Comparison of ENCODE assay signal across 30 cellular contexts in the genomic region with DNA sequence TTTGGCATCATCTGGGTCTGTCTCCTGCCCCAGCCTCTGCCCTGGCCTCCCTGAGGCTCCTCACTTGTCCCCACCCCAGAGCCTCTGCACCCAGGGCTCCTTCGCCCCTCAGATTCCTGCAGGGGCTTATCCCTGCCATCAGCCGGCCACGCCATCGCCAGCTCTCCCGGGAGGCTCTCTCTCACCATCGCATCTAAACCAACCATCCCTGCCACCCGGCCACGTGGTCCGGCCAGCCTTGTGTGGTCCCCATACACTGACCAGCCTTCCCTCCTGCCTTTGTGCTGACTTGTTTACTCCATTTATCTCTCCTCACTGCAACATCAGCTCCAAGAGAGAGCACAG.
"Had no signal": no experiment of that assay in that cellular context is flagged by ENCODE, and none has a peak within 500 bp of the region (broad histone marks: within the 10 kb centered on the region; RNA-seq: fewer than 3 reads in every experiment).

No MANE protein-coding gene starts in this region.

- H3K4me3 ChIP-seq: adrenal gland, body of pancreas, colonic mucosa, gastroesophageal sphincter had no signal

- H3K27me3 ChIP-seq: body of pancreas, colonic mucosa had no signal

- H3K9me3 Mint-ChIP-seq: activated B cell treated with CpG ODN at 0.5 μM for 24 hours; activated CD8-positive, alpha-beta T cell treated with anti-CD3 and anti-CD28 coated beads for 36 hours; activated naive CD4-positive, alpha-beta T cell treated with anti-CD3 and anti-CD28 coated beads for 36 hours; activated naive CD4-positive, alpha-beta T cell treated with anti-CD3 and anti-CD28 coated beads, Interleukin-2, amount 50 U/mL, for 24 hours; activated naive CD8-positive, alpha-beta T cell treated with anti-CD3 and anti-CD28 coated beads for 36 hours; activated naive CD8-positive, alpha-beta T cell treated with anti-CD3 and anti-CD28 coated beads, Interleukin-2, amount 50 U/mL, for 24 hours; activated T-cell treated with anti-CD3 and anti-CD28 coated beads, Interleukin-2, amount 50 U/mL, for 4 hours; activated T-helper 1 cell treated with anti-CD3 and anti-CD28 coated beads, Interleukin-12 subunit alpha, Interleukin-12 subunit beta, Interleukin-2, Interleukin-4 antibody, amounts not matched to agents 30 ng/mL and 10 ng/mL and 1 ng/mL, durations not matched to agents 14 hours and 24 hours and 36 hours; activated T-helper 2 cell treated with anti-CD3 and anti-CD28 coated beads, Interferon-gamma antibody, Interleukin-2, Interleukin-4, amounts not matched to agents 10 μg/mL and 5 μg/mL and 100 μg/mL, durations not matched to agents 14 hours and 24 hours and 36 hours; T-helper 2 cell treated with Interferon-gamma antibody and Interleukin-4, amounts not matched to agents 5 μg/mL and 100 μg/mL, for 36 hours had no signal

- DNase-seq: activated B cell treated with CpG ODN at 0.5 μM for 24 hours; activated CD4-positive, alpha-beta T cell treated with anti-CD3 and anti-CD28 coated beads for 48 hours; activated CD4-positive, alpha-beta T cell treated with anti-CD3 and anti-CD28 coated beads, Interleukin-2, amount 50 U/mL, for 1 hour; activated CD4-positive, alpha-beta T cell treated with anti-CD3 and anti-CD28 coated beads, Interleukin-2, amount 50 U/mL, for 48 hours; activated CD8-positive, alpha-beta memory T cell treated with anti-CD3 and anti-CD28 coated beads for 24 hours; activated CD8-positive, alpha-beta T cell treated with anti-CD3 and anti-CD28 coated beads for 36 hours; activated effector memory CD4-positive, alpha-beta T cell treated with anti-CD3 and anti-CD28 coated beads, Interleukin-2, amount 50 U/mL, for 16 hours; activated naive CD4-positive, alpha-beta T cell treated with anti-CD3 and anti-CD28 coated beads for 36 hours; activated naive CD8-positive, alpha-beta T cell treated with anti-CD3 and anti-CD28 coated beads for 36 hours; activated naive CD8-positive, alpha-beta T cell treated with anti-CD3 and anti-CD28 coated beads, Interleukin-2, amount 50 U/mL, for 24 hours; activated T-cell treated with anti-CD3 and anti-CD28 coated beads, Interleukin-2, amount 50 U/mL, for 4 hours; adrenal gland; amygdala; body of pancreas; caudate nucleus; colonic mucosa; effector CD8-positive, alpha-beta T cell; foreskin melanocyte; T-helper 1 cell; T-helper 17 cell; T1000; WERI-Rb-1 had no signal

- H3K36me3 Mint-ChIP-seq: activated naive CD4-positive, alpha-beta T cell treated with anti-CD3 and anti-CD28 coated beads, Interleukin-2, amount 50 U/mL, for 24 hours; activated naive CD8-positive, alpha-beta T cell treated with anti-CD3 and anti-CD28 coated beads for 36 hours had no signal

- H3K27ac Mint-ChIP-seq: activated B cell treated with CpG ODN at 0.5 μM for 24 hours; activated CD8-positive, alpha-beta T cell treated with anti-CD3 and anti-CD28 coated beads for 36 hours; activated naive CD4-positive, alpha-beta T cell treated with anti-CD3 and anti-CD28 coated beads for 36 hours; activated naive CD4-positive, alpha-beta T cell treated with anti-CD3 and anti-CD28 coated beads, Interleukin-2, amount 50 U/mL, for 24 hours; activated naive CD8-positive, alpha-beta T cell treated with anti-CD3 and anti-CD28 coated beads for 36 hours; activated naive CD8-positive, alpha-beta T cell treated with anti-CD3 and anti-CD28 coated beads, Interleukin-2, amount 50 U/mL, for 24 hours; activated T-helper 1 cell treated with anti-CD3 and anti-CD28 coated beads, Interleukin-12 subunit alpha, Interleukin-12 subunit beta, Interleukin-2, Interleukin-4 antibody, amounts not matched to agents 30 ng/mL and 10 ng/mL and 1 ng/mL, durations not matched to agents 14 hours and 24 hours and 36 hours; activated T-helper 2 cell treated with anti-CD3 and anti-CD28 coated beads, Interferon-gamma antibody, Interleukin-2, Interleukin-4, amounts not matched to agents 10 μg/mL and 5 μg/mL and 100 μg/mL, durations not matched to agents 14 hours and 24 hours and 36 hours; T-helper 17 cell; T-helper 2 cell treated with Interferon-gamma antibody and Interleukin-4, amounts not matched to agents 5 μg/mL and 100 μg/mL, for 36 hours had no signal

- ATAC-seq: activated CD4-positive, CD25-positive, alpha-beta regulatory T cell treated with anti-CD3 and anti-CD28 coated beads, Interleukin-2, amount 50 U/mL, for 24 hours; activated CD8-positive, alpha-beta T cell treated with anti-CD3 and anti-CD28 coated beads for 36 hours; activated naive CD8-positive, alpha-beta T cell treated with anti-CD3 and anti-CD28 coated beads, Interleukin-2, amount 50 U/mL, for 24 hours; activated T-cell treated with anti-CD3 and anti-CD28 coated beads, Interleukin-2, amount 50 U/mL, for 4 hours; body of pancreas; esophagus mucosa; gastroesophageal sphincter; T-helper 17 cell had no signal

- H3K27ac ChIP-seq: adrenal gland, body of pancreas, colonic mucosa, epithelial cell of prostate, gastroesophageal sphincter, WERI-Rb-1 had no signal

- H3K4me1 ChIP-seq: adrenal gland, body of pancreas, colonic mucosa, gastroesophageal sphincter had no signal

- H3K4me1 Mint-ChIP-seq: activated naive CD8-positive, alpha-beta T cell treated with anti-CD3 and anti-CD28 coated beads for 36 hours had no signal

- H3K4me3 Mint-ChIP-seq: activated B cell treated with CpG ODN at 0.5 μM for 24 hours; activated CD8-positive, alpha-beta T cell treated with anti-CD3 and anti-CD28 coated beads for 36 hours; activated naive CD4-positive, alpha-beta T cell treated with anti-CD3 and anti-CD28 coated beads for 36 hours; activated naive CD4-positive, alpha-beta T cell treated with anti-CD3 and anti-CD28 coated beads, Interleukin-2, amount 50 U/mL, for 24 hours; activated naive CD8-positive, alpha-beta T cell treated with anti-CD3 and anti-CD28 coated beads for 36 hours; activated naive CD8-positive, alpha-beta T cell treated with anti-CD3 and anti-CD28 coated beads, Interleukin-2, amount 50 U/mL, for 24 hours; activated T-cell treated with anti-CD3 and anti-CD28 coated beads, Interleukin-2, amount 50 U/mL, for 4 hours; activated T-helper 1 cell treated with anti-CD3 and anti-CD28 coated beads, Interleukin-12 subunit alpha, Interleukin-12 subunit beta, Interleukin-2, Interleukin-4 antibody, amounts not matched to agents 30 ng/mL and 10 ng/mL and 1 ng/mL, durations not matched to agents 14 hours and 24 hours and 36 hours; T-helper 17 cell; T-helper 2 cell treated with Interferon-gamma antibody and Interleukin-4, amounts not matched to agents 5 μg/mL and 100 μg/mL, for 36 hours had no signal

- H3K36me3 ChIP-seq: adrenal gland, colonic mucosa, gastroesophageal sphincter, WERI-Rb-1 had no signal

- H3K9me3 ChIP-seq: adrenal gland, body of pancreas, colonic mucosa, gastroesophageal sphincter had no signal
